In the genomic region with DNA sequence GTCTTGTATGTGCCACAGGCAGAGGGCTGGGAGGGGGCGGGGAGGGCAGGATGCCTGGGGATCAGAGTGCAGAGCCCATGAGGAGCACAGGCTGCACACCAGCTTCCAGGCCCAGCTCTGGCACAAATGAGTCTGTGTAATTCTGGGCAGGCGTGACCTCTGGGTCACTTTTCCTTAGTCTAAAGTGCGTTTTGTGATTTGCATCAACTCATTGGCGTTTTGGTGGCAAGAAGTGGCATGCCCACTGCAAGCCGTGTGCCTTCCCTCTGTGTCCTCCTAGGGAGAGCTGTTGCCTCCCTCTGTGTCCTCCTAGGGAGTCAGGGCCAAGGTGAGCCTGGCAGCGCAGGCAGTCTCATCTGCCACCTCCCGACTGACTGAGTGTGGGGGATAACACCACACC, we compare ENCODE assay signal across 17 cellular contexts.
"Had no signal": no experiment of that assay in that cellular context is flagged by ENCODE, and none has a peak within 500 bp of the region (broad histone marks: within the 10 kb centered on the region; RNA-seq: fewer than 3 reads in every experiment).

No MANE protein-coding gene starts in this region.

- DNase-seq: dermis blood vessel endothelial cell; effector CD4-positive, alpha-beta T cell; erythroblast; foreskin keratinocyte; left colon; mammary epithelial cell; naive thymus-derived CD4-positive, alpha-beta T cell; nephron progenitor cell; psoas muscle; retina; spleen; stimulated activated CD4-positive, alpha-beta T cell treated with anti-CD3 and anti-CD28 coated beads, Interleukin-15, amount 100 ng/mL, for 24 hours; stimulated activated CD4-positive, alpha-beta T cell treated with anti-CD3 and anti-CD28 coated beads, Interleukin-1b, Interleukin-23, amount 100 ng/mL, for 48 hours; stimulated activated CD4-positive, alpha-beta T cell treated with anti-CD3 and anti-CD28 coated beads, Interleukin-4, amount 100 ng/mL, for 24 hours; transverse colon had no signal

- H3K4me3 ChIP-seq: psoas muscle, spleen, thoracic aorta, transverse colon had no signal

- H3K27ac ChIP-seq: foreskin keratinocyte, neutrophil, psoas muscle, spleen, thoracic aorta, transverse colon had no signal

- H3K27me3 ChIP-seq: foreskin keratinocyte, neutrophil, spleen, transverse colon had no signal

- H3K4me1 ChIP-seq: foreskin keratinocyte, psoas muscle, spleen, transverse colon had no signal

- H3K9me3 ChIP-seq: neutrophil, psoas muscle, spleen, thoracic aorta, transverse colon had no signal
